ENCODE assay signal across 31 cellular contexts in genomic region chr2:137770161-137770560, GRCh38.
"Had no signal": no experiment of that assay in that cellular context is flagged by ENCODE, and none has a peak within 500 bp of the region (broad histone marks: within the 10 kb centered on the region; RNA-seq: fewer than 3 reads in every experiment).

No MANE protein-coding gene starts in this region.

- H3K4me1 ChIP-seq: Peyer's patch had no signal

- H3K4me3 ChIP-seq: MG63, Peyer's patch had no signal

- FAIRE-seq: bronchial epithelial cell had no signal

- H3K27me3 ChIP-seq: MG63, Peyer's patch had no signal

- DNase-seq: activated CD4-positive, alpha-beta T cell treated with anti-CD3 and anti-CD28 coated beads for 1 hour; activated CD4-positive, alpha-beta T cell treated with anti-CD3 and anti-CD28 coated beads, Interleukin-2, amount 10 ng/mL, durations not matched to agents 24 days and 14 days; activated CD4-positive, alpha-beta T cell treated with anti-CD3 and anti-CD28 coated beads, Interleukin-2, amount 50 U/mL, for 48 hours; activated CD4-positive, CD25-positive, alpha-beta regulatory T cell; activated CD8-positive, alpha-beta T cell treated with anti-CD3 and anti-CD28 coated beads, Interleukin-2, amount 10 ng/mL, durations not matched to agents 7 days and 5 days; activated effector memory CD4-positive, alpha-beta T cell treated with Interleukin-2 at 50 U/mL for 16 hours; activated naive CD4-positive, alpha-beta T cell treated with anti-CD3 and anti-CD28 coated beads, Interleukin-2, amount 10 ng/mL, durations not matched to agents 7 days and 5 days; activated naive CD8-positive, alpha-beta T cell treated with anti-CD3 and anti-CD28 coated beads, Interleukin-2, amount 50 U/mL, for 24 hours; activated T-cell treated with anti-CD3 and anti-CD28 coated beads, Interleukin-2, amount 50 U/mL, for 4 hours; anterior cingulate cortex; caudate nucleus; cerebellar nuclear complex; KG1; MG63; NCI-H1048; NCI-H146; NCI-H187; NCI-H2029 treated with DMSO at 0.1 percent for 48 hours; NCI-H2107; NCI-H2171; NCI-H510A; NCI-H69; NK-92 treated with Interleukin-12 subunit alpha and Interleukin-12 subunit beta, amount 100 ng/mL, for 24 hours; PC-3; Peyer's patch; T-cell; T-helper 17 cell; T-helper 9 cell had no signal

- H3K36me3 ChIP-seq: MG63, Peyer's patch had no signal

- H3K27ac ChIP-seq: Peyer's patch, RWPE1, VCaP had no signal

- H3K9me3 ChIP-seq: MG63, Peyer's patch had no signal
